34 cellular contexts compared by ENCODE assay signal in the genomic region with DNA sequence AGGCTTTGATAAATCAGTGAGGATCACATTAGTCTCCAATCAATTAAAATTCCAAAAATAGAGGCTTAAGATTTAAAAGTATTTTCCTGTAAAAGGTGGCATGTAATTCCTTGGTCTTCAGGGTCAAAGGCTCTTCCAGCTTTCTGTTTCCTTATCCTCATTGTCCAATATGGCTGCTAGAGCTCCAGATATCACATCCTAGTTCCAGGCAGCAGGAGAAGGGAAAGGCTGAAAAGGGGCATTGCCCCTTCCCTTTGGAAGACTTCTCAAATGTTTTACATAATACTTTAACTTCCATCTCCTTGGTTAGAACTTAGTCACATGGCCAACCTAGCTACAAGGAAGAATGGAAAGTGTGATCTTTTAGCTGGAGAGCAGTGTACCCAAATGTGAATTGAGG.
"Had no signal": no experiment of that assay in that cellular context is flagged by ENCODE, and none has a peak within 500 bp of the region (broad histone marks: within the 10 kb centered on the region; RNA-seq: fewer than 3 reads in every experiment).

No MANE protein-coding gene starts in this region.

- ATAC-seq: activated naive CD4-positive, alpha-beta T cell treated with anti-CD3 and anti-CD28 coated beads, Interleukin-2, amount 50 U/mL, for 72 hours; activated naive CD8-positive, alpha-beta T cell treated with anti-CD3 and anti-CD28 coated beads, Interleukin-2, amount 50 U/mL, for 24 hours; activated T-cell treated with anti-CD3 and anti-CD28 coated beads, Interleukin-2, amount 50 U/mL, for 4 hours; activated T-cell treated with anti-CD3 and anti-CD28 coated beads, Interleukin-2, amount 50 U/mL, for 72 hours; activated T-helper 17 cell treated with anti-CD3 and anti-CD28 coated beads, Interleukin-2, amount 50 U/mL, for 72 hours; body of pancreas had no signal

- H3K27ac ChIP-seq: adrenal gland, ascending aorta, body of pancreas, brain microvascular endothelial cell, breast epithelium, cardiac muscle cell had no signal

- H3K9me3 ChIP-seq: adrenal gland, ascending aorta, body of pancreas, breast epithelium had no signal

- FAIRE-seq: astrocyte, bronchial epithelial cell had no signal

- H3K27me3 ChIP-seq: adrenal gland, ascending aorta, body of pancreas, brain microvascular endothelial cell, breast epithelium, cardiac muscle cell had no signal

- H3K36me3 ChIP-seq: adrenal gland, ascending aorta, brain microvascular endothelial cell, breast epithelium, cardiac muscle cell had no signal

- DNase-seq: activated effector memory CD4-positive, alpha-beta T cell treated with anti-CD3 and anti-CD28 coated beads, Interleukin-2, amount 50 U/mL, for 16 hours; activated effector memory CD4-positive, alpha-beta T cell treated with Interleukin-2 at 50 U/mL for 16 hours; activated gamma-delta T cell; activated gamma-delta T cell treated with Interleukin-2 at 50 U/mL for 16 hours; activated naive CD4-positive, alpha-beta T cell; activated naive CD4-positive, alpha-beta T cell treated with anti-CD3 and anti-CD28 coated beads for 36 hours; activated naive CD4-positive, alpha-beta T cell treated with anti-CD3 and anti-CD28 coated beads, Interleukin-2, amount 10 ng/mL, durations not matched to agents 7 days and 5 days; activated naive CD4-positive, alpha-beta T cell treated with anti-CD3 and anti-CD28 coated beads, Interleukin-2, amount 50 U/mL, for 16 hours; activated naive CD4-positive, alpha-beta T cell treated with Interleukin-2 at 50 U/mL for 16 hours; activated naive CD8-positive, alpha-beta T cell treated with anti-CD3 and anti-CD28 coated beads for 36 hours; activated naive CD8-positive, alpha-beta T cell treated with anti-CD3 and anti-CD28 coated beads, Interleukin-2, amount 10 ng/mL, durations not matched to agents 7 days and 5 days; activated naive CD8-positive, alpha-beta T cell treated with anti-CD3 and anti-CD28 coated beads, Interleukin-2, amount 50 U/mL, for 24 hours; activated T-cell treated with anti-CD3 and anti-CD28 coated beads, Interleukin-2, amount 50 U/mL, for 1 hour; activated T-cell treated with anti-CD3 and anti-CD28 coated beads, Interleukin-2, amount 50 U/mL, for 24 hours; activated T-cell treated with anti-CD3 and anti-CD28 coated beads, Interleukin-2, amount 50 U/mL, for 4 hours; activated T-cell treated with anti-CD3 and anti-CD28 coated beads, Interleukin-2, amount 50 U/mL, for 48 hours; activated T-cell treated with anti-CD3 and anti-CD28 coated beads, Interleukin-2, amount 50 U/mL, for 72 hours; adrenal gland; amniotic stem cell; amygdala; anterior cingulate cortex; aorta; body of pancreas; brain microvascular endothelial cell; caudate nucleus; central memory CD4-positive, alpha-beta T cell; cerebellar nuclear complex had no signal

- H3K4me3 ChIP-seq: adrenal gland, ascending aorta, body of pancreas, breast epithelium, cardiac muscle cell had no signal

- H3K4me1 ChIP-seq: adrenal gland, ascending aorta, body of pancreas, breast epithelium had no signal
